In genomic region chr19:2330632-2331284, GRCh38 we compare ENCODE assay signal across 10 cellular contexts. TPM values are rescaled to one million over a fixed set of nuclear protein-coding genes. Genes with fewer than 3 reads are reported as not detected.
A peak's percentile ranks its signal among the peaks of the same experiment; 100 is the strongest.
DNase-seq lines count a peak whose midpoint lies in the region; ATAC-seq, FAIRE-seq and TF ChIP-seq lines count a peak whose summit lies in the region.
"Had no signal": no experiment of that assay in that cellular context is flagged by ENCODE, and none has a peak within 500 bp of the region (broad histone marks: within the 10 kb centered on the region; RNA-seq: fewer than 3 reads in every experiment).

No MANE protein-coding gene starts in this region.

- H3K23ac ChIP-seq in mesendoderm (ENCODE audit: low read length) = no peak overlapping the region

- TF ChIP-seq RAD21 in A549 (conservative IDR thresholded peaks at IDR 0.05 in 1 of 2, IDR thresholded peaks at IDR 0.05 in 1 of 2) = no peak

- ATAC-seq in A549 (no peak), HG02642 (IDR thresholded peaks at IDR 0.05; ENCODE audit: poor library complexity, unreplicated experiment) (no peak)

- no peak for TF ChIP-seq CTCF in A549 (IDR thresholded peaks at IDR 0.05)

- peaks cover 55% of the 10 kb centered on the region for H3K4me1 Mint-ChIP-seq in activated CD4-positive, alpha-beta memory T cell treated with anti-CD3 and anti-CD28 coated beads, Interleukin-2, amount 10 ng/mL, durations not matched to agents 7 days and 5 days

- peak overlapping the region; percentile 100 for H3K4me2 ChIP-seq in A549
- no peak overlapping the region for H3K4me2 ChIP-seq in mesendoderm (ENCODE audit: low read length)
- H3K4me2 ChIP-seq: KMS-11 had no signal

- no peaks in the 10 kb centered on the region for H3K27me3 Mint-ChIP-seq in activated CD4-positive, alpha-beta memory T cell treated with anti-CD3 and anti-CD28 coated beads, Interleukin-2, amount 10 ng/mL, durations not matched to agents 7 days and 5 days

- TF ChIP-seq EP300 in A549 (IDR thresholded peaks at IDR 0.05) = no peak

- peaks cover 20% of the 10 kb centered on the region for H3K36me3 Mint-ChIP-seq in activated CD4-positive, alpha-beta memory T cell treated with anti-CD3 and anti-CD28 coated beads, Interleukin-2, amount 10 ng/mL, durations not matched to agents 7 days and 5 days (ENCODE audit: low read depth)

- no peak overlapping the region for H3K27ac Mint-ChIP-seq in activated CD4-positive, alpha-beta memory T cell treated with anti-CD3 and anti-CD28 coated beads, Interleukin-2, amount 10 ng/mL, durations not matched to agents 7 days and 5 days

- H3K79me2 ChIP-seq in mesendoderm (ENCODE audit: control insufficient read depth, insufficient read depth, low read length) = peaks cover 53% of the 10 kb centered on the region

- peaks cover 2% of the 10 kb centered on the region for H3K36me3 ChIP-seq in mesendoderm (ENCODE audit: control insufficient read depth, insufficient read depth, low read length)

- no peak overlapping the region for H2BK120ac ChIP-seq in mesendoderm (ENCODE audit: low read depth, low read length)

- H4K5ac ChIP-seq in mesendoderm (ENCODE audit: low read length) = no peak overlapping the region

- CTCF ChIA-PET in A549 (lab: Yijun Ruan, JAX) = interaction anchor here (0.9 kb wide), 1 partner anchor 280 kb away, joined by 3 read pairs; no protein-coding TSS in a partner anchor
- CTCF ChIA-PET in activated CD4-positive, alpha-beta memory T cell treated with anti-CD3 and anti-CD28 coated beads, Interleukin-2, amount 10 ng/mL, durations not matched to agents 7 days and 5 days (lab: Charles Lee) = no interaction called here

- H3K4me3 ChIP-seq in A549 (no peak overlapping the region), mesendoderm (ENCODE audit: low read length) (no peak overlapping the region)

- no peak overlapping the region for H2BK15ac ChIP-seq in mesendoderm (replicated peaks; ENCODE audit: low read depth)

- no peaks in the 10 kb centered on the region for H3K9me3 ChIP-seq in A549

- H3K4me1 ChIP-seq in A549 (peaks cover 28% of the 10 kb centered on the region), mesendoderm (ENCODE audit: control insufficient read depth, low read depth, low read length) (peaks cover 2% of the 10 kb centered on the region)

- H3K4me3 Mint-ChIP-seq in activated CD4-positive, alpha-beta memory T cell treated with anti-CD3 and anti-CD28 coated beads, Interleukin-2, amount 10 ng/mL, durations not matched to agents 7 days and 5 days = peak overlapping the region; percentile 44

- H3K9me3 Mint-ChIP-seq in activated CD4-positive, alpha-beta memory T cell treated with anti-CD3 and anti-CD28 coated beads, Interleukin-2, amount 10 ng/mL, durations not matched to agents 7 days and 5 days = peaks cover 2% of the 10 kb centered on the region

- no peak overlapping the region for H4K8ac ChIP-seq in mesendoderm (ENCODE audit: low read depth, low read length)

- no peak overlapping the region for H3K18ac ChIP-seq in mesendoderm (ENCODE audit: low read length)

- WGBS in A549 (ENCODE audit: missing lambda C conversion rate) = 67% methylated on average over 18 of the region's 20 CpGs
- no CpG with 5 or more reads among the region's 20 CpGs for WGBS in mesendoderm (ENCODE audit: extremely low coverage, insufficient coverage, low lambda C conversion rate)

- POLR2A ChIA-PET in A549 (lab: Yijun Ruan, JAX) = no interaction called here
- POLR2A ChIA-PET in activated CD4-positive, alpha-beta memory T cell treated with anti-CD3 and anti-CD28 coated beads, Interleukin-2, amount 10 ng/mL, durations not matched to agents 7 days and 5 days (lab: Charles Lee) = interaction anchor here (1.5 kb wide), 1 partner anchor 61 kb away, joined by 3 read pairs; no protein-coding TSS in a partner anchor

- peaks cover 32% of the 10 kb centered on the region for H3K79me1 ChIP-seq in mesendoderm (ENCODE audit: low read length)

- peak overlapping the region; percentile 15 for H3K56ac ChIP-seq in mesendoderm (ENCODE audit: low read length)

- no peak for TF ChIP-seq POLR2A in A549 (IDR thresholded peaks at IDR 0.05; ENCODE audit: low read length)

- no peak for FAIRE-seq in A549 (lab: Jason Lieb, UNC)
- no peak for FAIRE-seq in HTR-8/SVneo (lab: Jason Lieb, UNC)

- no peak overlapping the region for H2AK5ac ChIP-seq in mesendoderm (ENCODE audit: low read length)

- H3K27ac ChIP-seq in A549 (peak overlapping the region in 1 of 2 experiments; percentile 69; a peak in 3 of 6 replicates), mesendoderm (ENCODE audit: low read depth, low read length) (no peak overlapping the region)
- H3K27ac ChIP-seq: KMS-11 had no signal

- no peak overlapping the region for H3K9ac ChIP-seq in mesendoderm (ENCODE audit: low read length)
- H3K9ac ChIP-seq: KMS-11 had no signal

- DNase-seq in A549 (ENCODE audit: low read depth in 1 of 2, low spot score in 1 of 2) (no peak), HT-29 (ENCODE audit: low spot score) (peak; percentile 89), mesendoderm (no peak), NCI-H226 (no peak), hepatic stellate cell (ENCODE audit: low spot score) (no peak), HTR-8/SVneo (ENCODE audit: insufficient read length, low spot score) (no peak)
- no peak for DNase-seq in activated CD4-positive, alpha-beta memory T cell treated with anti-CD3 and anti-CD28 coated beads, Interleukin-2, amount 10 ng/mL, durations not matched to agents 7 days and 5 days
- DNase-seq: DMS 273 treated with DMSO at 0.1 percent for 48 hours had no signal

- no peaks in the 10 kb centered on the region for H3K27me3 ChIP-seq in mesendoderm (ENCODE audit: insufficient read depth, low read length, poor library complexity)

- H2BK5ac ChIP-seq in mesendoderm (ENCODE audit: low read length) = no peak overlapping the region

- H3K4ac ChIP-seq in mesendoderm (ENCODE audit: low read depth, low read length) = no peak overlapping the region

TF ChIP-seq in A549, 52 proteins besides CTCF, POLR2A, EP300 and RAD21 (continues in another document):
- TF ChIP-seq CBX2 (IDR thresholded peaks at IDR 0.05; ENCODE audit: borderline replicate concordance, low read depth) = no peak

RNA-seq across cellular contexts. Expression of gene SPPL2B, which starts 2.3 kb away (rescaled TPM):
- polyA plus RNA-seq in A549 (2011; rRNA removed) (11.3 and 11.4 TPM in 2 replicates), A549 (2017; fragmentation: RNase III; extraction: RNeasy Plus Mini Kit Qiagen cat#74134 plus additional on column Dnase treatment) (28.6 to 36.8 TPM (median 36.5 TPM) in 3 replicates)
- 34.8 and 40.1 TPM in 2 replicates for polyA plus RNA-seq in A549 (2012; cell fraction: cytosol; rRNA removed)
- 372 and 438 TPM in 2 replicates for polyA plus RNA-seq in A549 (2012; cell fraction: nucleus; rRNA removed)
- polyA minus RNA-seq in A549 (2011; rRNA and poly(A)+ RNA removed) = 3.6 and 8.4 TPM in 2 replicates
- total RNA-seq in HT-29 (2014; rRNA removed; shearing (Covaris generic)) = 85.0 and 121 TPM in 2 replicates
- 10 to 100 TPM; 58.9 to 68.2 TPM for total RNA-seq in activated CD4-positive, alpha-beta memory T cell treated with anti-CD3 and anti-CD28 coated beads, Interleukin-2, amount 10 ng/mL, durations not matched to agents 7 days and 5 days
- polyA plus RNA-seq in mesendoderm (2013, experiment 1 of 2) = 19.8 TPM
- 19.1 TPM for polyA plus RNA-seq in mesendoderm (2013, experiment 2 of 2)

RNA-seq across cellular contexts. Expression of gene LSM7, which starts 2.4 kb away (rescaled TPM):
- 112 and 140 TPM in 2 replicates for polyA plus RNA-seq in A549 (2011; rRNA removed)
- 572 and 723 TPM in 2 replicates for polyA plus RNA-seq in A549 (2012; cell fraction: cytosol; rRNA removed)
- polyA plus RNA-seq in A549 (2012; cell fraction: nucleus; rRNA removed) = 405 and 471 TPM in 2 replicates
- 139 to 170 TPM (median 144 TPM) in 3 replicates for polyA plus RNA-seq in A549 (2017; fragmentation: RNase III; extraction: RNeasy Plus Mini Kit Qiagen cat#74134 plus additional on column Dnase treatment)
- polyA minus RNA-seq in A549 (2011; rRNA and poly(A)+ RNA removed) = 19.7 and 25.2 TPM in 2 replicates
- 276 and 306 TPM in 2 replicates for total RNA-seq in HT-29 (2014; rRNA removed; shearing (Covaris generic))
- total RNA-seq in activated CD4-positive, alpha-beta memory T cell treated with anti-CD3 and anti-CD28 coated beads, Interleukin-2, amount 10 ng/mL, durations not matched to agents 7 days and 5 days = 100 to 1,000 TPM; 110 to 115 TPM
- polyA plus RNA-seq in mesendoderm (2013, experiment 1 of 2) = 355 TPM
- 354 TPM for polyA plus RNA-seq in mesendoderm (2013, experiment 2 of 2)

RNA-seq across cellular contexts. Expression of gene LINGO3, which starts 22.8 kb away (rescaled TPM):
- not detected in 2 replicates for polyA plus RNA-seq in A549 (2011; rRNA removed)
- polyA plus RNA-seq in A549 (2012; cell fraction: cytosol; rRNA removed) = not detected in 2 replicates
- polyA plus RNA-seq in A549 (2012; cell fraction: nucleus; rRNA removed) = not detected in 2 replicates
- polyA plus RNA-seq in A549 (2017; fragmentation: RNase III; extraction: RNeasy Plus Mini Kit Qiagen cat#74134 plus additional on column Dnase treatment) = not detected in 3 replicates
- not detected in 2 replicates for polyA minus RNA-seq in A549 (2011; rRNA and poly(A)+ RNA removed)
- total RNA-seq in HT-29 (2014; rRNA removed; shearing (Covaris generic)) = 0.20 TPM in 1 of 2 replicates, not detected in the other
- total RNA-seq in activated CD4-positive, alpha-beta memory T cell treated with anti-CD3 and anti-CD28 coated beads, Interleukin-2, amount 10 ng/mL, durations not matched to agents 7 days and 5 days = under 1 TPM; 0.40 to 0.63 TPM
- polyA plus RNA-seq in mesendoderm (2013, experiment 1 of 2) = not detected
- 0.03 TPM for polyA plus RNA-seq in mesendoderm (2013, experiment 2 of 2)

RNA-seq across cellular contexts. Expression of gene TMPRSS9, which starts 29.3 kb away (rescaled TPM):
- polyA plus RNA-seq in A549 (2011; rRNA removed) = 0.01 TPM in 1 of 2 replicates, not detected in the other
- polyA plus RNA-seq in A549 (2012; cell fraction: cytosol; rRNA removed) = 0.01 TPM in 2 replicates
- polyA plus RNA-seq in A549 (2012; cell fraction: nucleus; rRNA removed) = 0.11 and 0.36 TPM in 2 replicates
- 0.04 TPM in 1 of 3 replicates, not detected in the others for polyA plus RNA-seq in A549 (2017; fragmentation: RNase III; extraction: RNeasy Plus Mini Kit Qiagen cat#74134 plus additional on column Dnase treatment)
- not detected in 2 replicates for polyA minus RNA-seq in A549 (2011; rRNA and poly(A)+ RNA removed)
- 0.31 TPM in 1 of 2 replicates, not detected in the other for total RNA-seq in HT-29 (2014; rRNA removed; shearing (Covaris generic))
- not detected for total RNA-seq in activated CD4-positive, alpha-beta memory T cell treated with anti-CD3 and anti-CD28 coated beads, Interleukin-2, amount 10 ng/mL, durations not matched to agents 7 days and 5 days
- polyA plus RNA-seq in mesendoderm (2013, experiment 1 of 2) = 0.04 TPM
- polyA plus RNA-seq in mesendoderm (2013, experiment 2 of 2) = 0.04 TPM

RNA-seq across cellular contexts. Expression of gene PEAK3, which starts 48.8 kb away (rescaled TPM):
- polyA plus RNA-seq in A549 (2011; rRNA removed) = not detected in 2 replicates
- polyA plus RNA-seq in A549 (2012; cell fraction: cytosol; rRNA removed) = not detected in 2 replicates
- not detected in 2 replicates for polyA plus RNA-seq in A549 (2012; cell fraction: nucleus; rRNA removed)
- polyA plus RNA-seq in A549 (2017; fragmentation: RNase III; extraction: RNeasy Plus Mini Kit Qiagen cat#74134 plus additional on column Dnase treatment) = not detected in 3 replicates
- not detected in 2 replicates for polyA minus RNA-seq in A549 (2011; rRNA and poly(A)+ RNA removed)
- total RNA-seq in HT-29 (2014; rRNA removed; shearing (Covaris generic)) = not detected in 2 replicates
- total RNA-seq in activated CD4-positive, alpha-beta memory T cell treated with anti-CD3 and anti-CD28 coated beads, Interleukin-2, amount 10 ng/mL, durations not matched to agents 7 days and 5 days = under 1 TPM; 0.70 to 0.88 TPM
- 0.01 TPM for polyA plus RNA-seq in mesendoderm (2013, experiment 1 of 2)
- polyA plus RNA-seq in mesendoderm (2013, experiment 2 of 2) = 0.01 TPM
